Comparison of ENCODE assay signal across 1 cellular context in genomic region chr1:12040457-12041051, GRCh38.
TF ChIP-seq lines count a peak whose summit lies in the region.

No MANE protein-coding gene starts in this region.

TF ChIP-seq in K562, 482 proteins besides CTCF, POLR2A, EP300 and RAD21 (continued from another document and continues in another):
- no peak for TF ChIP-seq NUFIP1 (IDR thresholded peaks at IDR 0.05; ENCODE audit: partially characterized antibody)
- TF ChIP-seq STAG1 (CRISPR knock-in tag; IDR thresholded peaks at IDR 0.05; ENCODE audit: borderline replicate concordance), result no peak
- TF ChIP-seq RCOR1 (IDR thresholded peaks at IDR 0.05; ENCODE audit: borderline replicate concordance in 1 of 2, low read depth in 2 of 2, low read length in 2 of 2), result peak in 1 of 2 experiments; percentile 78; a peak in 2 of 4 replicates
- no peak for TF ChIP-seq SREBF1 (IDR thresholded peaks at IDR 0.05; ENCODE audit: borderline replicate concordance, low read depth, low read length)
- TF ChIP-seq POLR3G (IDR thresholded peaks at IDR 0.05; ENCODE audit: extremely low read depth, insufficient read length, insufficient replicate concordance), result no peak
- TF ChIP-seq PTTG1 (tag; IDR thresholded peaks at IDR 0.05; ENCODE audit: low read depth), result no peak
- no peak for TF ChIP-seq SNIP1 (IDR thresholded peaks at IDR 0.05; ENCODE audit: low read depth)
- peak; percentile 75; the same call in 1 of the 2 replicates for TF ChIP-seq HDAC2 (IDR thresholded peaks at IDR 0.05)
- TF ChIP-seq NCOA6 (IDR thresholded peaks at IDR 0.05), result no peak
- no peak for TF ChIP-seq ATF4 (CRISPR knock-in tag; IDR thresholded peaks at IDR 0.05)
- no peak for TF ChIP-seq RFX7 (CRISPR knock-in tag; IDR thresholded peaks at IDR 0.05)
- TF ChIP-seq ZNF239 (CRISPR knock-in tag; IDR thresholded peaks at IDR 0.05), result no peak
- TF ChIP-seq CHD7 (IDR thresholded peaks at IDR 0.05; ENCODE audit: low read depth, low read length), result no peak
- TF ChIP-seq SMARCE1 (IDR thresholded peaks at IDR 0.05), result peak; percentile 76
- no peak for TF ChIP-seq GTF2E2 (tag; IDR thresholded peaks at IDR 0.05)
- no peak for TF ChIP-seq PCBP1 (IDR thresholded peaks at IDR 0.05; ENCODE audit: low read depth, low read length, poor library complexity, severe bottlenecking)
- TF ChIP-seq KDM1A (IDR thresholded peaks at IDR 0.05), result peak; percentile 71 to 85
- TF ChIP-seq ZNF398 (CRISPR knock-in tag; IDR thresholded peaks at IDR 0.05), result no peak
- TF ChIP-seq ZBTB26 (CRISPR knock-in tag; IDR thresholded peaks at IDR 0.05), result no peak
- no peak for TF ChIP-seq GTF2B (IDR thresholded peaks at IDR 0.05; ENCODE audit: extremely low read depth, insufficient read length)
- TF ChIP-seq CLOCK (CRISPR knock-in tag; IDR thresholded peaks at IDR 0.05; ENCODE audit: borderline replicate concordance), result no peak
- no peak for TF ChIP-seq FOXA1 (IDR thresholded peaks at IDR 0.05; ENCODE audit: borderline replicate concordance)
- TF ChIP-seq ZNF347 (CRISPR knock-in tag; IDR thresholded peaks at IDR 0.05; ENCODE audit: low read depth), result no peak
- TF ChIP-seq ZNF24 (IDR thresholded peaks at IDR 0.05), result no peak
- TF ChIP-seq FOSL1 (tag; conservative IDR thresholded peaks at IDR 0.05), result peak; percentile 94
- no peak for TF ChIP-seq ELK3 (CRISPR knock-in tag; IDR thresholded peaks at IDR 0.05)
- no peak for TF ChIP-seq ZNF76 (CRISPR knock-in tag; IDR thresholded peaks at IDR 0.05; ENCODE audit: borderline replicate concordance)
- TF ChIP-seq ZBTB49 (CRISPR knock-in tag; IDR thresholded peaks at IDR 0.05; ENCODE audit: borderline replicate concordance), result no peak
- no peak for TF ChIP-seq SNRNP70 (optimal IDR thresholded peaks at IDR 0.05; ENCODE audit: low read depth, low read length)
- TF ChIP-seq SRSF7 (optimal IDR thresholded peaks at IDR 0.05; ENCODE audit: low read depth, low read length), result no peak
